Comparison of ENCODE assay signal across 1 cellular context in the genomic region with DNA sequence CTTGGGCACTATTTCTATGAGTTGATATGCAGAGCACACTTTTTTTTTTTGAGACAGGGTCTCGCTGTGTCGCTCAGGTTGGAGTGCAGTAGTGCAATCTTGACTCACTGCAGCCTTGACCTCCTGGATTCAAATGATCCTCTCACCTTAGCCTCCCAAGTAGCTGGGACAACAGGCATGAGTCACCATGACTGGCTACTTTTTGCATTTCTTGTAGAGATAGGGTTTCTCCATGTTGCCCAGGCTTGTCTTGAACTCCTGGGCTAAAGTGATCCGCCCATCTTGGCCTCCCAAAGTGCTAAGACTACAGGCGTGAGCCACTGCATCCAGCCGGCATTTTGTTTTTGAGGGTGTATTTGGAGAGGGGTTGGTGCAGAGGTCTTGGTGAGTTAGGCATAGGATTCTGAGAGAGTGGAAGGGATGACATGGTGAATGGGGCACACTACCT.
TF ChIP-seq lines count a peak whose summit lies in the region.

No MANE protein-coding gene starts in this region.

TF ChIP-seq in K562, 482 proteins besides CTCF, POLR2A, EP300 and RAD21 (continued from another document and continues in another):
- TF ChIP-seq SFPQ (IDR thresholded peaks at IDR 0.05; ENCODE audit: low read depth, low read length) (no peak), ZNF12 (CRISPR knock-in tag; IDR thresholded peaks at IDR 0.05) (no peak), NUFIP1 (IDR thresholded peaks at IDR 0.05; ENCODE audit: partially characterized antibody) (peak; percentile 19), LCOR (CRISPR knock-in tag; IDR thresholded peaks at IDR 0.05) (no peak), ZNF146 (CRISPR knock-in tag; IDR thresholded peaks at IDR 0.05; ENCODE audit: unreplicated experiment) (no peak), ZNF696 (CRISPR knock-in tag; conservative IDR thresholded peaks at IDR 0.05) (no peak), SNRNP70 (optimal IDR thresholded peaks at IDR 0.05; ENCODE audit: low read depth, low read length) (no peak), PHF21A (IDR thresholded peaks at IDR 0.05; ENCODE audit: borderline replicate concordance, low read depth) (no peak), ZKSCAN8 (CRISPR knock-in tag; IDR thresholded peaks at IDR 0.05) (no peak), RB1 (IDR thresholded peaks at IDR 0.05; ENCODE audit: low read depth) (no peak), ZKSCAN3 (CRISPR knock-in tag; IDR thresholded peaks at IDR 0.05) (no peak), RNF219 (CRISPR knock-in tag; IDR thresholded peaks at IDR 0.05) (no peak), EP400 (IDR thresholded peaks at IDR 0.05) (peak; percentile 63; the same call in 1 of the 2 replicates), PHF8 (IDR thresholded peaks at IDR 0.05; ENCODE audit: borderline replicate concordance, low read length) (no peak), TAF9B (IDR thresholded peaks at IDR 0.05; ENCODE audit: partially characterized antibody) (peak; percentile 28), NEUROD1 (IDR thresholded peaks at IDR 0.05; ENCODE audit: borderline replicate concordance, low read depth, low read length, partially characterized antibody) (no peak), E2F3 (CRISPR knock-in tag; IDR thresholded peaks at IDR 0.05) (no peak), ZNF407 (IDR thresholded peaks at IDR 0.05; ENCODE audit: low read depth) (no peak), MED1 (CRISPR knock-in tag; IDR thresholded peaks at IDR 0.05; ENCODE audit: borderline replicate concordance) (no peak), FUS (optimal IDR thresholded peaks at IDR 0.05; ENCODE audit: low read depth, low read length) (no peak), KDM4B (IDR thresholded peaks at IDR 0.05; ENCODE audit: borderline replicate concordance in 2 of 2, low read depth in 1 of 2) (no peak), PHF20 (IDR thresholded peaks at IDR 0.05; ENCODE audit: partially characterized antibody) (no peak), YBX1 (IDR thresholded peaks at IDR 0.05) (no peak), ZNF174 (CRISPR knock-in tag; IDR thresholded peaks at IDR 0.05) (no peak), PRMT5 (CRISPR knock-in tag; IDR thresholded peaks at IDR 0.05) (no peak), CHD2 (IDR thresholded peaks at IDR 0.05; ENCODE audit: low read depth, low read length) (no peak), LARP7 (IDR thresholded peaks at IDR 0.05) (no peak), MAFK (IDR thresholded peaks at IDR 0.05; ENCODE audit: low read length) (peak; percentile 75), MTA2 (IDR thresholded peaks at IDR 0.05; ENCODE audit: low read depth) (no peak), ZNF436 (CRISPR knock-in tag; IDR thresholded peaks at IDR 0.05) (no peak), FOXP1 (CRISPR knock-in tag; IDR thresholded peaks at IDR 0.05) (no peak), KAT7 (CRISPR knock-in tag; IDR thresholded peaks at IDR 0.05; ENCODE audit: borderline replicate concordance) (no peak), GATA2 (CRISPR knock-in tag; IDR thresholded peaks at IDR 0.05) (no peak), ZNF431 (CRISPR knock-in tag; IDR thresholded peaks at IDR 0.05) (no peak), MCM2 (IDR thresholded peaks at IDR 0.05; ENCODE audit: low read depth) (no peak), MCM3 (IDR thresholded peaks at IDR 0.05) (no peak), RFX5 (IDR thresholded peaks at IDR 0.05; ENCODE audit: low read depth, low read length) (no peak), NR2C1 (IDR thresholded peaks at IDR 0.05) (no peak), NR2C1 (tag; IDR thresholded peaks at IDR 0.05) (peak; percentile 55), SREBF1 (IDR thresholded peaks at IDR 0.05; ENCODE audit: borderline replicate concordance, low read depth, low read length) (no peak), SOX6 (IDR thresholded peaks at IDR 0.05) (peak; percentile 59), ZKSCAN1 (IDR thresholded peaks at IDR 0.05; ENCODE audit: low read depth, low read length) (no peak)
- TF ChIP-seq, protein P1, sequence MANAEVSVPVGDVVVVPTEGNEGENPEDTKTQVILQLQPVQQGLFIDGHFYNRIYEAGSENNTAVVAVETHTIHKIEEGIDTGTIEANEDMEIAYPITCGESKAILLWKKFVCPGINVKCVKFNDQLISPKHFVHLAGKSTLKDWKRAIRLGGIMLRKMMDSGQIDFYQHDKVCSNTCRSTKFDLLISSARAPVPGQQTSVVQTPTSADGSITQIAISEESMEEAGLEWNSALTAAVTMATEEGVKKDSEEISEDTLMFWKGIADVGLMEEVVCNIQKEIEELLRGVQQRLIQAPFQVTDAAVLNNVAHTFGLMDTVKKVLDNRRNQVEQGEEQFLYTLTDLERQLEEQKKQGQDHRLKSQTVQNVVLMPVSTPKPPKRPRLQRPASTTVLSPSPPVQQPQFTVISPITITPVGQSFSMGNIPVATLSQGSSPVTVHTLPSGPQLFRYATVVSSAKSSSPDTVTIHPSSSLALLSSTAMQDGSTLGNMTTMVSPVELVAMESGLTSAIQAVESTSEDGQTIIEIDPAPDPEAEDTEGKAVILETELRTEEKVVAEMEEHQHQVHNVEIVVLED (CRISPR knock-in tag; IDR thresholded peaks at IDR 0.05) = no peak
- TF ChIP-seq, protein P2, sequence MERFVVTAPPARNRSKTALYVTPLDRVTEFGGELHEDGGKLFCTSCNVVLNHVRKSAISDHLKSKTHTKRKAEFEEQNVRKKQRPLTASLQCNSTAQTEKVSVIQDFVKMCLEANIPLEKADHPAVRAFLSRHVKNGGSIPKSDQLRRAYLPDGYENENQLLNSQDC (CRISPR knock-in tag; IDR thresholded peaks at IDR 0.05) = no peak
- TF ChIP-seq, protein P3, sequence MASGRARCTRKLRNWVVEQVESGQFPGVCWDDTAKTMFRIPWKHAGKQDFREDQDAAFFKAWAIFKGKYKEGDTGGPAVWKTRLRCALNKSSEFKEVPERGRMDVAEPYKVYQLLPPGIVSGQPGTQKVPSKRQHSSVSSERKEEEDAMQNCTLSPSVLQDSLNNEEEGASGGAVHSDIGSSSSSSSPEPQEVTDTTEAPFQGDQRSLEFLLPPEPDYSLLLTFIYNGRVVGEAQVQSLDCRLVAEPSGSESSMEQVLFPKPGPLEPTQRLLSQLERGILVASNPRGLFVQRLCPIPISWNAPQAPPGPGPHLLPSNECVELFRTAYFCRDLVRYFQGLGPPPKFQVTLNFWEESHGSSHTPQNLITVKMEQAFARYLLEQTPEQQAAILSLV (tag; IDR thresholded peaks at IDR 0.05) = no peak
- TF ChIP-seq, protein P4, sequence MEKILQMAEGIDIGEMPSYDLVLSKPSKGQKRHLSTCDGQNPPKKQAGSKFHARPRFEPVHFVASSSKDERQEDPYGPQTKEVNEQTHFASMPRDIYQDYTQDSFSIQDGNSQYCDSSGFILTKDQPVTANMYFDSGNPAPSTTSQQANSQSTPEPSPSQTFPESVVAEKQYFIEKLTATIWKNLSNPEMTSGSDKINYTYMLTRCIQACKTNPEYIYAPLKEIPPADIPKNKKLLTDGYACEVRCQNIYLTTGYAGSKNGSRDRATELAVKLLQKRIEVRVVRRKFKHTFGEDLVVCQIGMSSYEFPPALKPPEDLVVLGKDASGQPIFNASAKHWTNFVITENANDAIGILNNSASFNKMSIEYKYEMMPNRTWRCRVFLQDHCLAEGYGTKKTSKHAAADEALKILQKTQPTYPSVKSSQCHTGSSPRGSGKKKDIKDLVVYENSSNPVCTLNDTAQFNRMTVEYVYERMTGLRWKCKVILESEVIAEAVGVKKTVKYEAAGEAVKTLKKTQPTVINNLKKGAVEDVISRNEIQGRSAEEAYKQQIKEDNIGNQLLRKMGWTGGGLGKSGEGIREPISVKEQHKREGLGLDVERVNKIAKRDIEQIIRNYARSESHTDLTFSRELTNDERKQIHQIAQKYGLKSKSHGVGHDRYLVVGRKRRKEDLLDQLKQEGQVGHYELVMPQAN (IDR thresholded peaks at IDR 0.05; ENCODE audit: borderline replicate concordance) = no peak
- TF ChIP-seq, protein P5, sequence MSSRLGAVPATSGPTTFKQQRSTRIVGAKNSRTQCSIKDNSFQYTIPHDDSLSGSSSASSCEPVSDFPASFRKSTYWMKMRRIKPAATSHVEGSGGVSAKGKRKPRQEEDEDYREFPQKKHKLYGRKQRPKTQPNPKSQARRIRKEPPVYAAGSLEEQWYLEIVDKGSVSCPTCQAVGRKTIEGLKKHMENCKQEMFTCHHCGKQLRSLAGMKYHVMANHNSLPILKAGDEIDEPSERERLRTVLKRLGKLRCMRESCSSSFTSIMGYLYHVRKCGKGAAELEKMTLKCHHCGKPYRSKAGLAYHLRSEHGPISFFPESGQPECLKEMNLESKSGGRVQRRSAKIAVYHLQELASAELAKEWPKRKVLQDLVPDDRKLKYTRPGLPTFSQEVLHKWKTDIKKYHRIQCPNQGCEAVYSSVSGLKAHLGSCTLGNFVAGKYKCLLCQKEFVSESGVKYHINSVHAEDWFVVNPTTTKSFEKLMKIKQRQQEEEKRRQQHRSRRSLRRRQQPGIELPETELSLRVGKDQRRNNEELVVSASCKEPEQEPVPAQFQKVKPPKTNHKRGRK (tag; IDR thresholded peaks at IDR 0.05) = no peak
